ENCODE assay signal across 16 cellular contexts in genomic region chr10:128851726-128852125, GRCh38.
DNase-seq lines count a peak whose midpoint lies in the region; TF ChIP-seq lines count a peak whose summit lies in the region.
"Had no signal": no experiment of that assay in that cellular context is flagged by ENCODE, and none has a peak within 500 bp of the region (broad histone marks: within the 10 kb centered on the region; RNA-seq: fewer than 3 reads in every experiment).

No MANE protein-coding gene starts in this region.

- WGBS in suprapubic skin, result 48% methylated on average over 7 of the region's 7 CpGs

- TF ChIP-seq EP300 in suprapubic skin (IDR thresholded peaks at IDR 0.05), result no peak

- DNase-seq in breast epithelium (ENCODE audit: low spot score in 2 of 2), result peak in 1 of 2 donors; percentile 43
- DNase-seq in MCF 10A (ENCODE audit: unreplicated experiment), result no peak
- no peak for DNase-seq in suprapubic skin (ENCODE audit: low spot score in 2 of 2)
- DNase-seq in type B pancreatic cell (ENCODE audit: extremely low spot score, unreplicated experiment), result no peak
- DNase-seq in NCI-H226, result no peak
- no peak for DNase-seq in nephron progenitor cell
- DNase-seq: 8988T; AML-193; Caco-2; CD8-positive, alpha-beta memory T cell; DND-41; GDM1 had no signal

- TF ChIP-seq CTCF in breast epithelium (IDR thresholded peaks at IDR 0.05), result no peak
- TF ChIP-seq CTCF in MCF 10A (IDR thresholded peaks at IDR 0.05; ENCODE audit: unreplicated experiment), result no peak
- TF ChIP-seq CTCF in VCaP (conservative IDR thresholded peaks at IDR 0.05), result no peak
- no peak for TF ChIP-seq CTCF in nephron (IDR thresholded peaks at IDR 0.05; ENCODE audit: unreplicated experiment in 3 of 3)
- TF ChIP-seq CTCF in suprapubic skin (IDR thresholded peaks at IDR 0.05), result no peak
- TF ChIP-seq CTCF in type B pancreatic cell (conservative IDR thresholded peaks at IDR 0.05), result no peak
- no peak for TF ChIP-seq CTCF in nephron progenitor cell (IDR thresholded peaks at IDR 0.05)

- H3K27ac Mint-ChIP-seq in MCF 10A (ENCODE audit: low read depth, unreplicated experiment) (no peak overlapping the region), nephron (peak overlapping the region in 2 of 3 experiments; percentile 96 to 99), type B pancreatic cell (no peak overlapping the region), nephron progenitor cell (no peak overlapping the region)
- H3K27ac Mint-ChIP-seq: CD8-positive, alpha-beta memory T cell had no signal

- H3K27me3 ChIP-seq in breast epithelium (no peaks in the 10 kb centered on the region), suprapubic skin (no peaks in the 10 kb centered on the region)
- H3K27me3 ChIP-seq: BLaER1 had no signal

- H3K9me3 ChIP-seq in breast epithelium, result no peaks in the 10 kb centered on the region
- no peaks in the 10 kb centered on the region for H3K9me3 ChIP-seq in suprapubic skin
- H3K9me3 ChIP-seq: BLaER1, Caco-2 had no signal

- H3K4me3 ChIP-seq in breast epithelium, result no peak overlapping the region
- H3K4me3 ChIP-seq in suprapubic skin, result no peak overlapping the region
- H3K4me3 ChIP-seq: BLaER1 had no signal

- no peaks in the 10 kb centered on the region for H3K9me3 Mint-ChIP-seq in MCF 10A (ENCODE audit: unreplicated experiment)
- H3K9me3 Mint-ChIP-seq in nephron, result no peaks in the 10 kb centered on the region
- H3K9me3 Mint-ChIP-seq in type B pancreatic cell, result no peaks in the 10 kb centered on the region
- no peaks in the 10 kb centered on the region for H3K9me3 Mint-ChIP-seq in nephron progenitor cell

- H3K27ac ChIP-seq in breast epithelium, result peak overlapping the region; percentile 68 to 76
- peak overlapping the region; percentile 30 for H3K27ac ChIP-seq in VCaP
- H3K27ac ChIP-seq in suprapubic skin, result peak overlapping the region; percentile 47
- H3K27ac ChIP-seq: BLaER1, HL-60 had no signal

- peaks cover 6% of the 10 kb centered on the region for H3K4me1 Mint-ChIP-seq in MCF 10A (ENCODE audit: insufficient read depth, unreplicated experiment)
- peaks cover 87% of the 10 kb centered on the region for H3K4me1 Mint-ChIP-seq in nephron
- peaks cover 22% of the 10 kb centered on the region for H3K4me1 Mint-ChIP-seq in type B pancreatic cell (ENCODE audit: unreplicated experiment)
- H3K4me1 Mint-ChIP-seq in nephron progenitor cell, result peaks cover 12% of the 10 kb centered on the region
- H3K4me1 Mint-ChIP-seq: CD8-positive, alpha-beta memory T cell had no signal

- H3K4me1 ChIP-seq in breast epithelium, result peaks cover 5 to 6% of the 10 kb centered on the region in 2 donors
- H3K4me1 ChIP-seq in suprapubic skin, result peaks cover 19% of the 10 kb centered on the region
- H3K4me1 ChIP-seq: BLaER1, Caco-2 had no signal

- CTCF ChIA-PET in MCF 10A (lab: Yijun Ruan, JAX), result interaction anchor here (1.3 kb wide), 1 partner anchor 588 kb away, joined by 5 read pairs; no protein-coding TSS in a partner anchor

- no peaks in the 10 kb centered on the region for H3K36me3 Mint-ChIP-seq in MCF 10A (ENCODE audit: insufficient read depth, unreplicated experiment)
- H3K36me3 Mint-ChIP-seq in nephron (ENCODE audit: low read depth), result no peaks in the 10 kb centered on the region
- H3K36me3 Mint-ChIP-seq in type B pancreatic cell, result no peaks in the 10 kb centered on the region
- no peaks in the 10 kb centered on the region for H3K36me3 Mint-ChIP-seq in nephron progenitor cell (ENCODE audit: low read depth)
- H3K36me3 Mint-ChIP-seq: CD8-positive, alpha-beta memory T cell had no signal

- H3K36me3 ChIP-seq in breast epithelium (no peaks in the 10 kb centered on the region), suprapubic skin (no peaks in the 10 kb centered on the region)
- H3K36me3 ChIP-seq: BLaER1 had no signal

- no peak overlapping the region for H3K4me3 Mint-ChIP-seq in MCF 10A (ENCODE audit: unreplicated experiment)
- peak overlapping the region in 1 of 3 experiments; percentile 40 for H3K4me3 Mint-ChIP-seq in nephron
- no peak overlapping the region for H3K4me3 Mint-ChIP-seq in type B pancreatic cell
- no peak overlapping the region for H3K4me3 Mint-ChIP-seq in nephron progenitor cell
- H3K4me3 Mint-ChIP-seq: CD8-positive, alpha-beta memory T cell had no signal

- intact Hi-C loops in breast epithelium (cut with DNase I; ENCODE audit: low total_unique reads) (no loop called here), MCF 10A (cut with micrococcal nuclease) (no loop called here)

- no TSS peak for BruUV-seq in MCF 10A (replicated peaks; lab: Mats Ljungman, UMichigan)

- H3K27me3 Mint-ChIP-seq in MCF 10A (ENCODE audit: insufficient read depth, unreplicated experiment) (no peaks in the 10 kb centered on the region), nephron (ENCODE audit: low read depth) (peaks cover 9% of the 10 kb centered on the region), type B pancreatic cell (peaks cover 18% of the 10 kb centered on the region), nephron progenitor cell (ENCODE audit: low read depth, poor library complexity) (peaks cover 11% of the 10 kb centered on the region)

- TF ChIP-seq POLR2A in breast epithelium (IDR thresholded peaks at IDR 0.05) (no peak), suprapubic skin (IDR thresholded peaks at IDR 0.05) (no peak)

- POLR2A ChIA-PET in MCF 10A (lab: Yijun Ruan, JAX), result no interaction called here

Comparison
In these comparisons a context has a peak if more than half of its experiments do, and no peak if none do; other contexts are left out.
1. H3K27ac Mint-ChIP-seq: peak in nephron (2 of 3); none in MCF 10A (single experiment), type B pancreatic cell (single experiment) and nephron progenitor cell (single experiment).
2. Peak in every context shown above with its lines, with median percentiles within 50 percentile points of each other: H3K27ac ChIP-seq.